29 cellular contexts compared by ENCODE assay signal in the genomic region with DNA sequence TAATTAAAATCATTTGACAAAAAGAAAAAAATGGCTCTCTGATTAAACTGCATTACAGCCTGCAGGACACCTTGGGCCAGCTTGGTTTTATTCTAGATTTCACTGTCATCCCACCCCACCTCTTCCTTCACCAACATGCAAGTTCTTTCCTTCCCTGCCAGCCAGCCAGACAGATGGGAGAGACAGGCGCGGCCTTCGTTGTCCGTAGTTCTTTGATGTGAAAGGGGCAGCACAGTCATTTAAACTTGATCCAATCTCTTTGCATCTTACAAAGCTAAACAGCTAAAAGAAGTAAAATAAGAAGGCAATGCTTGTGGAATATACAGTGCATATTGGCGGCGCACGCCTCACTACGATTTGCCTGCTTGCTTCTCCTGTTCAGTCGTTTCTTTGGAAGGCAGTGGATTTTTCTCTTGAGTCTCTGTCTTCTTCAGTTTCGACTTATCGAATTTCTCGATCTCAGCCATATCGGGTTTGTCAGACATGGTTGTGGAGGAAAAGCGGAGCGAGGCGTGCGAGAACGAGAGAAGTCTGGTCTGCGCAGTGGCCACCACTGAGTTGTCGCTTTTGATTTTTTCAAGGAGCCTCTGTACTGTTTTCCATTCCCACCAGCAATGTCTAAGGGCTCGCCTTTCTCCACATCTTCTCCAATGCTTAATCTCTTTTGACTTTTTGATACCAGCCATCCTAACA. TPM values are rescaled to one million over a fixed set of nuclear protein-coding genes. Genes with fewer than 3 reads are reported as not detected.
DNase-seq lines count a peak whose midpoint lies in the region; ATAC-seq and TF ChIP-seq lines count a peak whose summit lies in the region.
"Had no signal": no experiment of that assay in that cellular context is flagged by ENCODE, and none has a peak within 500 bp of the region (broad histone marks: within the 10 kb centered on the region; RNA-seq: fewer than 3 reads in every experiment).

No MANE protein-coding gene starts in this region.

- H3K4me3 Mint-ChIP-seq in endodermal cell = no peak overlapping the region
- H3K4me3 Mint-ChIP-seq: CD4-positive, alpha-beta memory T cell had no signal

- intact Hi-C loops in sciatic nerve (cut with DNase I) = no loop called here
- intact Hi-C loops in upper lobe of right lung (cut with DNase I) = no loop called here

- H3K27ac ChIP-seq in RWPE2 (ENCODE audit: poor library complexity, severe bottlenecking) (no peak overlapping the region), endodermal cell (ENCODE audit: low read depth, low read length) (no peak overlapping the region), upper lobe of right lung (no peak overlapping the region)
- H3K27ac ChIP-seq: A549, HL-60, KMS-11 had no signal

- H3K4me1 ChIP-seq in RWPE2 (ENCODE audit: insufficient read depth, poor library complexity, severe bottlenecking) (peaks cover 13% of the 10 kb centered on the region), endodermal cell (ENCODE audit: control insufficient read depth, insufficient read depth, low read length) (no peaks in the 10 kb centered on the region), upper lobe of right lung (no peaks in the 10 kb centered on the region)
- H3K4me1 ChIP-seq: A549 had no signal

- TF ChIP-seq CTCF in RWPE2 (IDR thresholded peaks at IDR 0.05; ENCODE audit: poor library complexity, severe bottlenecking) (no peak), endodermal cell (conservative IDR thresholded peaks at IDR 0.05) (no peak), upper lobe of right lung (IDR thresholded peaks at IDR 0.05) (no peak)

- no peaks in the 10 kb centered on the region for H3K36me3 ChIP-seq in RWPE2 (ENCODE audit: low read depth)
- H3K36me3 ChIP-seq in endodermal cell (ENCODE audit: control insufficient read depth, insufficient read depth, low read length) = no peaks in the 10 kb centered on the region
- no peaks in the 10 kb centered on the region for H3K36me3 ChIP-seq in upper lobe of right lung

- H3K4me3 ChIP-seq in RWPE2 (ENCODE audit: severe bottlenecking) = no peak overlapping the region
- H3K4me3 ChIP-seq in endodermal cell (ENCODE audit: low read length) = no peak overlapping the region
- H3K4me3 ChIP-seq in upper lobe of right lung = no peak overlapping the region
- H3K4me3 ChIP-seq: A549, GM12878 had no signal

- H3K9ac ChIP-seq in endodermal cell (ENCODE audit: extremely low read depth, low read length, poor library complexity, severe bottlenecking) = no peak overlapping the region
- H3K9ac ChIP-seq: KMS-11 had no signal

- H3K9me3 ChIP-seq in RWPE2 (ENCODE audit: severe bottlenecking) = peaks cover 3% of the 10 kb centered on the region
- H3K9me3 ChIP-seq in endodermal cell (ENCODE audit: control insufficient read depth, low read length) = peaks cover 13% of the 10 kb centered on the region
- no peaks in the 10 kb centered on the region for H3K9me3 ChIP-seq in upper lobe of right lung

- H3K9me3 Mint-ChIP-seq in endodermal cell = peaks cover 44% of the 10 kb centered on the region

- WGBS in endodermal cell (ENCODE audit: insufficient coverage in 1 of 2, insufficient read length in 1 of 2), 2 experiments = 95 to 96% methylated on average over 15 to 21 of the region's 21 CpGs

- ATAC-seq in RWPE2 (ENCODE audit: low read depth) (no peak), sciatic nerve (no peak), upper lobe of right lung (no peak), GM19351 (IDR thresholded peaks at IDR 0.05; ENCODE audit: unreplicated experiment) (no peak), GM21526 (IDR thresholded peaks at IDR 0.05; ENCODE audit: low FRiP score, unreplicated experiment) (no peak)
- ATAC-seq: A549, GM12878, HCT116, PC-3 had no signal

- DNase-seq in RWPE2 (ENCODE audit: low spot score) = peak; percentile 15
- peak; percentile 9 for DNase-seq in endodermal cell
- DNase-seq in sciatic nerve (ENCODE audit: low spot score) = peak; percentile 28
- DNase-seq in upper lobe of right lung = peak; percentile 23
- DNase-seq in activated T-cell treated with anti-CD3 and anti-CD28 coated beads, Interleukin-2, amount 50 U/mL, for 1 hour = no peak
- DNase-seq: C1 segment of cervical spinal cord; CD4-positive, alpha-beta memory T cell; COR-L47; MM.1S; NCI-H1417; NCI-H1694; NCI-H2029 treated with DMSO at 0.1 percent for 48 hours; NCI-H446 treated with DMSO at 0.1 percent for 48 hours; NCI-H526; NCI-H82; NK-92 treated with Interleukin-12 subunit alpha and Interleukin-12 subunit beta, amount 100 ng/mL, for 24 hours; PC-3; SHP77 had no signal

- H3K27me3 Mint-ChIP-seq in endodermal cell (ENCODE audit: insufficient read depth) = peaks cover 34% of the 10 kb centered on the region
- H3K27me3 Mint-ChIP-seq: CD4-positive, alpha-beta memory T cell; IgD-negative memory B cell had no signal

- peaks cover under 1% of the 10 kb centered on the region for H3K4me1 Mint-ChIP-seq in endodermal cell
- H3K4me1 Mint-ChIP-seq: IgD-negative memory B cell had no signal

- no peaks in the 10 kb centered on the region for H3K27me3 ChIP-seq in RWPE2 (ENCODE audit: insufficient read depth, poor library complexity, severe bottlenecking)
- peaks cover 20% of the 10 kb centered on the region for H3K27me3 ChIP-seq in endodermal cell (ENCODE audit: control insufficient read depth, insufficient read depth, low read length, poor library complexity, severe bottlenecking)
- no peaks in the 10 kb centered on the region for H3K27me3 ChIP-seq in upper lobe of right lung

- H3K27ac Mint-ChIP-seq in endodermal cell = no peak overlapping the region
- H3K27ac Mint-ChIP-seq: CD4-positive, alpha-beta memory T cell had no signal

- peaks cover 3% of the 10 kb centered on the region for H3K36me3 Mint-ChIP-seq in endodermal cell (ENCODE audit: low read depth)

RNA-seq across cellular contexts. Expression of a gene that starts 22.4 kb away (rescaled TPM):
- total RNA-seq in endodermal cell (1 to 10 TPM; 1.1 to 1.5 TPM), sciatic nerve (1.1 TPM), upper lobe of right lung (1.5 TPM)
- polyA plus RNA-seq in endodermal cell (2013, experiment 1 of 2) = 0.21 TPM
- polyA plus RNA-seq in endodermal cell (2013, experiment 2 of 2) = not detected
- total RNA-seq: CD4-positive, alpha-beta memory T cell; H4; SK-MEL-5 had no signal
- polyA plus RNA-seq: IgD-negative memory B cell had no signal

RNA-seq across cellular contexts. Expression of a gene that starts 40.7 kb away (rescaled TPM):
- total RNA-seq in endodermal cell = not detected
- not detected for polyA plus RNA-seq in endodermal cell (2013, experiment 1 of 2)
- not detected for polyA plus RNA-seq in endodermal cell (2013, experiment 2 of 2)
- 7.6 TPM for total RNA-seq in sciatic nerve
- not detected for total RNA-seq in upper lobe of right lung
- total RNA-seq: CD4-positive, alpha-beta memory T cell; GM12878; H4; PC-3; RPMI7951; SK-MEL-5 had no signal
- polyA plus RNA-seq: A549; CD4-positive, alpha-beta memory T cell; IgD-negative memory B cell had no signal

RNA-seq across cellular contexts. Expression of a gene that starts 42.3 kb away (rescaled TPM):
- total RNA-seq in endodermal cell (1,000 to 10,000 TPM; 1,323 to 1,693 TPM), sciatic nerve (852 TPM), upper lobe of right lung (807 TPM)
- 1,899 TPM for polyA plus RNA-seq in endodermal cell (2013, experiment 1 of 2)
- polyA plus RNA-seq in endodermal cell (2013, experiment 2 of 2) = 1,806 TPM

RNA-seq across cellular contexts. Expression of a gene that starts 59.2 kb away (rescaled TPM):
- total RNA-seq in endodermal cell (10 to 100 TPM; 28.2 to 35.2 TPM), sciatic nerve (19.0 TPM), upper lobe of right lung (18.6 TPM)
- polyA plus RNA-seq in endodermal cell (2013, experiment 1 of 2) = 21.2 TPM
- 20.2 TPM for polyA plus RNA-seq in endodermal cell (2013, experiment 2 of 2)
